8 cellular contexts compared by ENCODE assay signal in genomic region chr5:36151434-36152323, GRCh38. TPM values are rescaled to one million over a fixed set of nuclear protein-coding genes. Genes with fewer than 3 reads are reported as not detected.
A peak's percentile ranks its signal among the peaks of the same experiment; 100 is the strongest.
DNase-seq lines count a peak whose midpoint lies in the region; ATAC-seq and TF ChIP-seq lines count a peak whose summit lies in the region.

LMBRD2 (minus strand) TSS chr5:36151887; CDS start chr5:36143349, 8,538 bp downstream.
SKP2 (plus strand) TSS chr5:36152111; CDS start chr5:36152263, 152 bp downstream.

- TF ChIP-seq POLR2A in testis (IDR thresholded peaks at IDR 0.05) = no peak

- peak within 1 kb of the TSS; percentile 96 for H3K4me3 ChIP-seq in GM08714 (ENCODE audit: low read length)
- H3K4me3 ChIP-seq in testis = peak within 1 kb of the TSS; percentile 90 to 99

- H3K9me3 Mint-ChIP-seq in activated naive CD4-positive, alpha-beta T cell treated with anti-CD3 and anti-CD28 coated beads, Interleukin-2, amount 50 U/mL, for 72 hours = no peaks in the 10 kb centered on the region

- H3K27ac ChIP-seq in testis = peak within 1 kb of the TSS; percentile 85

- DNase-seq in NCI-H1092 treated with DMSO at 0.1 percent for 48 hours (lab: John Stamatoyannopoulos, UW) (peak; percentile 99), SKM-1 (lab: John Stamatoyannopoulos, UW; ENCODE audit: unreplicated experiment) (peak; percentile 96), glomerular visceral epithelial cell (ENCODE audit: extremely low spot score) (peak; percentile 98), omental fat pad (ENCODE audit: low spot score) (peak; percentile 87), testis (peak; percentile 100)
- peak; percentile 96 for DNase-seq in activated naive CD4-positive, alpha-beta T cell treated with anti-CD3 and anti-CD28 coated beads, Interleukin-2, amount 50 U/mL, for 72 hours (ENCODE audit: low spot score in 2 of 2)

- peak within 1 kb of the TSS; percentile 87 to 97 for H3K27ac Mint-ChIP-seq in activated naive CD4-positive, alpha-beta T cell treated with anti-CD3 and anti-CD28 coated beads, Interleukin-2, amount 50 U/mL, for 72 hours

- H3K36me3 Mint-ChIP-seq in activated naive CD4-positive, alpha-beta T cell treated with anti-CD3 and anti-CD28 coated beads, Interleukin-2, amount 50 U/mL, for 72 hours = peaks cover 47 to 55% of the 10 kb centered on the region in 2 donors

- WGBS in testis, 2 donors = 1% methylated on average over 42 to 81 of the region's 81 CpGs

- no peaks in the 10 kb centered on the region for H3K36me3 ChIP-seq in testis (ENCODE audit: low read depth, missing control alignments)

- H3K9me3 ChIP-seq in testis = no peaks in the 10 kb centered on the region

- intact Hi-C loops in testis (cut with DNase I; ENCODE audit: low total_unique reads) = no loop called here

- peak; percentile 99 for ATAC-seq in HG02610 (IDR thresholded peaks at IDR 0.05; ENCODE audit: unreplicated experiment)
- ATAC-seq in activated naive CD4-positive, alpha-beta T cell treated with anti-CD3 and anti-CD28 coated beads, Interleukin-2, amount 50 U/mL, for 72 hours = peak; percentile 99
- peak; percentile 99 for ATAC-seq in omental fat pad (ENCODE audit: low FRiP score)

- H3K4me1 ChIP-seq in testis = peaks cover 17% of the 10 kb centered on the region

- no peak for TF ChIP-seq CTCF in omental fat pad (IDR thresholded peaks at IDR 0.05)
- TF ChIP-seq CTCF in testis (IDR thresholded peaks at IDR 0.05) = peak in 1 of 3 experiments; percentile 16

- H3K27me3 ChIP-seq in testis = no peaks in the 10 kb centered on the region

RNA-seq across cellular contexts. Expression of gene LMBRD2, which starts in this region (rescaled TPM):
- 10 to 100 TPM in 1 of 2 donors, 1 to 10 TPM in 1; 6.7 to 12.9 TPM for total RNA-seq in activated naive CD4-positive, alpha-beta T cell treated with anti-CD3 and anti-CD28 coated beads, Interleukin-2, amount 50 U/mL, for 72 hours
- total RNA-seq in omental fat pad (10 to 100 TPM in 1 of 4 donors, 1 to 10 TPM in 3; 6.2 to 12.0 (median 8.6) TPM), testis (10 to 100 TPM in 1 of 2 donors, 1 to 10 TPM in 1; 8.2 to 24.4 TPM)
- 6.3 TPM for polyA plus RNA-seq in testis (ENCODE audit: insufficient read depth, low read depth, low replicate concordance)

RNA-seq across cellular contexts. Expression of gene SKP2, which starts in this region (rescaled TPM):
- 10 to 100 TPM; 48.1 to 50.3 TPM for total RNA-seq in activated naive CD4-positive, alpha-beta T cell treated with anti-CD3 and anti-CD28 coated beads, Interleukin-2, amount 50 U/mL, for 72 hours
- total RNA-seq in omental fat pad (10 to 100 TPM in 3 of 4 donors, 1 to 10 TPM in 1; 8.6 to 19.4 (median 14.1) TPM), testis (10 to 100 TPM; 10.6 to 14.2 TPM)
- polyA plus RNA-seq in testis (ENCODE audit: insufficient read depth, low read depth, low replicate concordance) = 7.1 TPM

Comparison
In these comparisons a context has a peak if more than half of its experiments do, and no peak if none do; other contexts are left out.
1. Peak in every context shown above with its lines: DNase-seq, ATAC-seq, H3K4me3 ChIP-seq and H3K27ac ChIP-seq.